14 cellular contexts compared by ENCODE assay signal in the genomic region with DNA sequence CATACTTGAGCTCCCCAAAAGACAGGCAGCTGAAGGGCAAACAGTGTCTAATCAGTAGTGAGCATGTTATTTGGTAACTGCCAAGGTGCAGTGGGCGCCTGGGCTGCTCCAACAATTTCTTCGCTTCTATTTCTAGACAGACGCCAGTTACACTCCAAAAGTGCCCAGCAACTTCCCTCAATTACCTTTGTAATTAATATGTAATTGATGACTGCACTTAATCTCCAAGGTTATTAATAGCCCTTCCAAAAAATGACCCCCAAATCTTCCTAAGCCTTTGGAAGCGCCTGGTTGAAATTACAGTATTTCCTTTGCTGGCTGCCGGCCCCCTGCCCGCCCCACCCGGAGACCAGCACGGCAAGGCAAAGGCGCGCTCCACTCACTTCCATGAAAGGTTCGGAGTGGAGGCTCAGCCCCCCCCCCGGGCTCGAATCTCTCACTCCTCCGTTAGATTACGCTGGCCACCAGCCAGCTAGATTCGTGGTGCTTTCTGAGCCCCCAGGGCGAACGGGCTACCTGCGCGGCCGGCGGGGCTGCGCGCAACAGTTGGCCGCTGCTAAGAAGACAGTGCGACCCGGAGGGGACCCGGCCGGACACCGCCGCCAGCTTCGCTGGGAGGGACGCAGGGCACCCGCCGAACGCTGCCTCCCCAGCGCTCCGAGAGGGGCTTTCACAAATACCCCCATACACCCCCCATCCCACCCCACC. TPM values are rescaled to one million over a fixed set of nuclear protein-coding genes. Genes with fewer than 3 reads are reported as not detected.
DNase-seq lines count a peak whose midpoint lies in the region; TF ChIP-seq lines count a peak whose summit lies in the region.
"Had no signal": no experiment of that assay in that cellular context is flagged by ENCODE, and none has a peak within 500 bp of the region (broad histone marks: within the 10 kb centered on the region; RNA-seq: fewer than 3 reads in every experiment).

No MANE protein-coding gene starts in this region.

- no peak overlapping the region for H2AK5ac ChIP-seq in neuronal stem cell (ENCODE audit: low read depth, low read length)

- H3K9me3 ChIP-seq in Peyer's patch: no peaks in the 10 kb centered on the region
- no peaks in the 10 kb centered on the region for H3K9me3 ChIP-seq in neuronal stem cell (replicated peaks in 1 of 2; ENCODE audit: control insufficient read depth in 2 of 2, insufficient read depth in 1 of 2, low read depth in 1 of 2, low read length in 2 of 2)

- no peaks in the 10 kb centered on the region for H3K27me3 ChIP-seq in Peyer's patch
- H3K27me3 ChIP-seq in neuronal stem cell (ENCODE audit: control insufficient read depth in 3 of 3, insufficient read depth in 3 of 3, low read depth in 1 of 3, low read length in 3 of 3): no peaks in the 10 kb centered on the region

- H3K4me1 ChIP-seq in Peyer's patch (no peaks in the 10 kb centered on the region), neuronal stem cell (ENCODE audit: control insufficient read depth in 2 of 2, insufficient read depth in 1 of 2, low read depth in 1 of 2, low read length in 2 of 2) (peaks cover 9 to 11% of the 10 kb centered on the region in 2 donors)

- H3K9ac ChIP-seq in neuronal stem cell (ENCODE audit: low read depth, low read length, poor library complexity): no peak overlapping the region

- no peak overlapping the region for H4K91ac ChIP-seq in neuronal stem cell (ENCODE audit: low read depth, low read length, poor library complexity)

- H3K4me2 ChIP-seq in neuronal stem cell (ENCODE audit: insufficient read depth, low read length, poor library complexity, severe bottlenecking): peak overlapping the region; percentile 66

- H3K36me3 ChIP-seq in Peyer's patch (no peaks in the 10 kb centered on the region), neuronal stem cell (replicated peaks in 1 of 2; ENCODE audit: control insufficient read depth in 2 of 2, insufficient read depth in 2 of 2, low read length in 2 of 2) (peaks cover 0 to 9% of the 10 kb centered on the region in 2 donors)

- DNase-seq in AG09309 (ENCODE audit: low read depth): no peak
- DNase-seq in Peyer's patch: no peak
- peak; percentile 1 for DNase-seq in glomerular visceral epithelial cell (ENCODE audit: extremely low spot score)
- DNase-seq in neuronal stem cell (ENCODE audit: low spot score): no peak
- no peak for DNase-seq in activated naive CD4-positive, alpha-beta T cell (lab: John Stamatoyannopoulos, UW)
- DNase-seq in GM19240 (ENCODE audit: insufficient read length, low spot score): no peak
- no peak for DNase-seq in activated naive CD4-positive, alpha-beta T cell treated with anti-CD3 and anti-CD28 coated beads, Interleukin-2, amount 50 U/mL, for 16 hours
- DNase-seq in OCI-M1 (lab: John Stamatoyannopoulos, UW): no peak
- DNase-seq: AML-193, T-helper 2 cell had no signal

- no peak for TF ChIP-seq POLR2A in Peyer's patch (IDR thresholded peaks at IDR 0.05)

- no CpG with 5 or more reads among the region's 38 CpGs for WGBS in neuronal stem cell (ENCODE audit: extremely low coverage in 2 of 2, insufficient read length in 2 of 2, insufficient replicate concordance in 1 of 2), 2 donors

- TF ChIP-seq CTCF in AG09309 (IDR thresholded peaks at IDR 0.05; ENCODE audit: control insufficient read depth, insufficient read depth, low read depth, low read length, missing control alignments) (no peak), Peyer's patch (IDR thresholded peaks at IDR 0.05) (no peak)

- H3K23ac ChIP-seq in neuronal stem cell (ENCODE audit: low read depth, low read length, poor library complexity): no peak overlapping the region

- H2BK12ac ChIP-seq in neuronal stem cell (ENCODE audit: low read length): no peak overlapping the region

- H3K14ac ChIP-seq in neuronal stem cell (ENCODE audit: low read length): no peak overlapping the region

- H2BK15ac ChIP-seq in neuronal stem cell (ENCODE audit: low read length): no peak overlapping the region

- H2BK5ac ChIP-seq in neuronal stem cell (ENCODE audit: low read length): no peak overlapping the region

- H3K4me3 ChIP-seq in AG09309 (ENCODE audit: control insufficient read depth, low read depth, low read length): peak overlapping the region; percentile 10
- peak overlapping the region in 3 of 4 donors; percentile 38 to 73 (median 63) for H3K4me3 ChIP-seq in Peyer's patch
- peak overlapping the region; percentile 72 to 79 for H3K4me3 ChIP-seq in neuronal stem cell (ENCODE audit: low read length in 2 of 2)

- H4K8ac ChIP-seq in neuronal stem cell (ENCODE audit: low read depth, low read length): no peak overlapping the region

- H3K79me1 ChIP-seq in neuronal stem cell (ENCODE audit: low read depth, low read length): no peaks in the 10 kb centered on the region

- H2AFZ ChIP-seq in neuronal stem cell (ENCODE audit: low read length): peak overlapping the region; percentile 47

- H3K18ac ChIP-seq in neuronal stem cell (ENCODE audit: low read length): peak overlapping the region; percentile 71

- peak overlapping the region in 2 of 4 donors; percentile 9 to 79 for H3K27ac ChIP-seq in Peyer's patch
- no peak overlapping the region for H3K27ac ChIP-seq in neuronal stem cell (replicated peaks; ENCODE audit: low read length)
- H3K27ac ChIP-seq: epithelial cell of prostate had no signal

- H3K4ac ChIP-seq in neuronal stem cell (ENCODE audit: low read length): no peak overlapping the region

- H2BK120ac ChIP-seq in neuronal stem cell (ENCODE audit: low read depth, low read length): no peak overlapping the region

RNA-seq across cellular contexts. Expression of gene GPC4, which starts 1.9 kb away (rescaled TPM):
- 10 to 100 TPM in 1 of 4 donors, 1 to 10 TPM in 3; 7.4 to 11.0 (median 9.0) TPM for total RNA-seq in Peyer's patch
- 6.8 TPM for polyA plus RNA-seq in neuronal stem cell (2013, experiment 1 of 2)
- 7.3 TPM for polyA plus RNA-seq in neuronal stem cell (2013, experiment 2 of 2)
- total RNA-seq: activated T-helper 17 cell treated with anti-CD3 and anti-CD28 coated beads, Interleukin-2, amount 50 U/mL, for 72 hours; natural killer cell treated with Interleukin-12 subunit alpha and Interleukin-12 subunit beta and Interleukin-15 and Interleukin-18, amount 100 ng/mL, for 72 hours; NCI-H460 had no signal

Comparison
In these comparisons a context has a peak if more than half of its experiments do, and no peak if none do; other contexts are left out.
1. H3K4me3 ChIP-seq: peak in every context shown above with its lines; median percentile 76 in neuronal stem cell; 63 in Peyer's patch; 10 in AG09309.